ENCODE assay signal across 22 cellular contexts in genomic region chr9:135928074-135928730, GRCh38.
"Had no signal": no experiment of that assay in that cellular context is flagged by ENCODE, and none has a peak within 500 bp of the region (broad histone marks: within the 10 kb centered on the region; RNA-seq: fewer than 3 reads in every experiment).

No MANE protein-coding gene starts in this region.

- H3K27ac ChIP-seq: brain microvascular endothelial cell, heart right ventricle, prostate gland, right lobe of liver, stomach, testis, upper lobe of left lung had no signal

- H3K4me3 ChIP-seq: heart right ventricle, mucosa of descending colon, prostate gland, right lobe of liver, stomach, testis, upper lobe of left lung had no signal

- H3K27me3 Mint-ChIP-seq: activated naive CD8-positive, alpha-beta T cell treated with anti-CD3 and anti-CD28 coated beads, Interleukin-2, amount 10 ng/mL, durations not matched to agents 7 days and 5 days; naive thymus-derived CD4-positive, alpha-beta T cell; T-cell had no signal

- H3K9me3 Mint-ChIP-seq: activated naive CD8-positive, alpha-beta T cell treated with anti-CD3 and anti-CD28 coated beads, Interleukin-2, amount 10 ng/mL, durations not matched to agents 7 days and 5 days; naive thymus-derived CD4-positive, alpha-beta T cell; T-cell had no signal

- H3K9me3 ChIP-seq: heart right ventricle, mucosa of descending colon, prostate gland, right lobe of liver, SK-N-SH, stomach, testis, upper lobe of left lung had no signal

- H3K36me3 ChIP-seq: prostate gland had no signal

- ATAC-seq: naive thymus-derived CD4-positive, alpha-beta T cell; T-cell had no signal

- H3K27me3 ChIP-seq: brain microvascular endothelial cell, heart right ventricle, right lobe of liver, stomach, testis, upper lobe of left lung had no signal

- H3K4me3 Mint-ChIP-seq: activated naive CD8-positive, alpha-beta T cell treated with anti-CD3 and anti-CD28 coated beads, Interleukin-2, amount 10 ng/mL, durations not matched to agents 7 days and 5 days; naive thymus-derived CD4-positive, alpha-beta T cell; T-cell had no signal

- H3K4me1 ChIP-seq: prostate gland, right lobe of liver, testis, upper lobe of left lung had no signal

- H3K27ac Mint-ChIP-seq: activated naive CD8-positive, alpha-beta T cell treated with anti-CD3 and anti-CD28 coated beads, Interleukin-2, amount 10 ng/mL, durations not matched to agents 7 days and 5 days; T-cell had no signal

- DNase-seq: activated CD4-positive, alpha-beta T cell treated with anti-CD3 and anti-CD28 coated beads for 1 hour; activated CD4-positive, alpha-beta T cell treated with anti-CD3 and anti-CD28 coated beads, Interleukin-2, amount 50 U/mL, for 48 hours; activated gamma-delta T cell treated with Interleukin-2 at 50 U/mL for 16 hours; activated naive CD8-positive, alpha-beta T cell treated with anti-CD3 and anti-CD28 coated beads, Interleukin-2, amount 10 ng/mL, durations not matched to agents 7 days and 5 days; activated T-cell treated with anti-CD3 and anti-CD28 coated beads, Interleukin-2, amount 50 U/mL, for 48 hours; brain microvascular endothelial cell; cerebellar nuclear complex; dermis blood vessel endothelial cell; heart right ventricle; islet precursor cell; mammary epithelial cell; naive thymus-derived CD4-positive, alpha-beta T cell; nucleus accumbens; SK-N-SH; stomach; T-cell; T-helper 9 cell; testis had no signal
